Comparison of ENCODE assay signal across 1 cellular context in genomic region chr4:7905461-7905915, GRCh38.
TF ChIP-seq lines count a peak whose summit lies in the region.

No MANE protein-coding gene starts in this region.

TF ChIP-seq in H1, 55 proteins besides CTCF, POLR2A, EP300 and RAD21:
- TF ChIP-seq RFX5 (IDR thresholded peaks at IDR 0.05; ENCODE audit: borderline replicate concordance, low read depth, low read length) (no peak), KDM4A (IDR thresholded peaks at IDR 0.05; ENCODE audit: low read depth, low read length, severe bottlenecking) (no peak), SIRT6 (IDR thresholded peaks at IDR 0.05; ENCODE audit: low read length) (no peak), USF2 (IDR thresholded peaks at IDR 0.05; ENCODE audit: low read length) (no peak), RBBP5 (IDR thresholded peaks at IDR 0.05; ENCODE audit: borderline replicate concordance, low read depth, low read length) (no peak), SP1 (IDR thresholded peaks at IDR 0.05; ENCODE audit: low read depth, low read length) (no peak), ATF2 (IDR thresholded peaks at IDR 0.05; ENCODE audit: low read length) (no peak), HDAC6 (IDR thresholded peaks at IDR 0.05; ENCODE audit: low read depth, low read length) (no peak), POU5F1 (IDR thresholded peaks at IDR 0.05; ENCODE audit: low read depth, low read length) (no peak), YY1 (IDR thresholded peaks at IDR 0.05; ENCODE audit: low read depth, low read length) (no peak), FOSL1 (IDR thresholded peaks at IDR 0.05; ENCODE audit: insufficient read depth, low read depth, low read length) (no peak), NRF1 (IDR thresholded peaks at IDR 0.05; ENCODE audit: low read depth, low read length) (no peak), SAP30 (IDR thresholded peaks at IDR 0.05; ENCODE audit: insufficient read depth, insufficient replicate concordance, low read length) (no peak), ZNF274 (IDR thresholded peaks at IDR 0.05; ENCODE audit: borderline replicate concordance, extremely low read depth, low read length) (no peak)
